In genomic region chr22:36279219-36279666, GRCh38 we compare ENCODE assay signal across 1 cellular context.
TF ChIP-seq lines count a peak whose summit lies in the region.

No MANE protein-coding gene starts in this region.

TF ChIP-seq in HepG2, 621 proteins besides CTCF, POLR2A, EP300 and RAD21 (continued from another document and continues in another):
- 0 out of 2 replicates have a peak, but pooled peaks have one; percentile 25 for TF ChIP-seq SMAD3 (CRISPR knock-in tag; IDR thresholded peaks at IDR 0.05)
- no peak for TF ChIP-seq TRAFD1 (CRISPR knock-in tag; IDR thresholded peaks at IDR 0.05; ENCODE audit: borderline replicate concordance)
- no peak for TF ChIP-seq ZFYVE20 (CRISPR knock-in tag; IDR thresholded peaks at IDR 0.05; ENCODE audit: borderline replicate concordance, low read depth)
- peak; percentile 82 for TF ChIP-seq ARID3A (IDR thresholded peaks at IDR 0.05; ENCODE audit: low read depth, low read length)
- no peak for TF ChIP-seq ZNF670 (CRISPR knock-in tag; IDR thresholded peaks at IDR 0.05; ENCODE audit: borderline replicate concordance)
- TF ChIP-seq PHB2 (IDR thresholded peaks at IDR 0.05; ENCODE audit: partially characterized antibody) = no peak
- no peak for TF ChIP-seq NR3C1 (CRISPR knock-in tag; IDR thresholded peaks at IDR 0.05)
- TF ChIP-seq ZNF354B (CRISPR knock-in tag; IDR thresholded peaks at IDR 0.05) = no peak
- peak; percentile 72 for TF ChIP-seq THRA (CRISPR knock-in tag; IDR thresholded peaks at IDR 0.05; ENCODE audit: borderline replicate concordance)
- no peak for TF ChIP-seq ZNF234 (CRISPR knock-in tag; conservative IDR thresholded peaks at IDR 0.05)
- peak; percentile 85 for TF ChIP-seq KDM6A (CRISPR knock-in tag; IDR thresholded peaks at IDR 0.05; ENCODE audit: low read depth)
- peak; percentile 98 for TF ChIP-seq ZNF281 (CRISPR knock-in tag; IDR thresholded peaks at IDR 0.05; ENCODE audit: borderline replicate concordance)
- no peak for TF ChIP-seq HHEX (CRISPR knock-in tag; IDR thresholded peaks at IDR 0.05)
- no peak for TF ChIP-seq NFAT5 (CRISPR knock-in tag; IDR thresholded peaks at IDR 0.05)
- TF ChIP-seq SCMH1 (CRISPR knock-in tag; IDR thresholded peaks at IDR 0.05; ENCODE audit: borderline replicate concordance) = no peak
- TF ChIP-seq BCLAF1 (IDR thresholded peaks at IDR 0.05) = no peak
- TF ChIP-seq ETV5 (CRISPR knock-in tag; IDR thresholded peaks at IDR 0.05; ENCODE audit: borderline replicate concordance) = no peak
- TF ChIP-seq GMEB2 (CRISPR knock-in tag; IDR thresholded peaks at IDR 0.05; ENCODE audit: low read depth) = no peak
- TF ChIP-seq REST (IDR thresholded peaks at IDR 0.05; ENCODE audit: borderline replicate concordance in 1 of 2, low read depth in 1 of 2, low read length in 2 of 2) = no peak
- peak; percentile 46 for TF ChIP-seq TCF7 (IDR thresholded peaks at IDR 0.05; ENCODE audit: low read depth)
- peak; percentile 91 for TF ChIP-seq PAXIP1 (CRISPR knock-in tag; conservative IDR thresholded peaks at IDR 0.05)
- TF ChIP-seq ZNF331 (CRISPR knock-in tag; IDR thresholded peaks at IDR 0.05) = 0 out of 2 replicates have a peak, but pooled peaks have one; percentile 60
